In the genomic region with DNA sequence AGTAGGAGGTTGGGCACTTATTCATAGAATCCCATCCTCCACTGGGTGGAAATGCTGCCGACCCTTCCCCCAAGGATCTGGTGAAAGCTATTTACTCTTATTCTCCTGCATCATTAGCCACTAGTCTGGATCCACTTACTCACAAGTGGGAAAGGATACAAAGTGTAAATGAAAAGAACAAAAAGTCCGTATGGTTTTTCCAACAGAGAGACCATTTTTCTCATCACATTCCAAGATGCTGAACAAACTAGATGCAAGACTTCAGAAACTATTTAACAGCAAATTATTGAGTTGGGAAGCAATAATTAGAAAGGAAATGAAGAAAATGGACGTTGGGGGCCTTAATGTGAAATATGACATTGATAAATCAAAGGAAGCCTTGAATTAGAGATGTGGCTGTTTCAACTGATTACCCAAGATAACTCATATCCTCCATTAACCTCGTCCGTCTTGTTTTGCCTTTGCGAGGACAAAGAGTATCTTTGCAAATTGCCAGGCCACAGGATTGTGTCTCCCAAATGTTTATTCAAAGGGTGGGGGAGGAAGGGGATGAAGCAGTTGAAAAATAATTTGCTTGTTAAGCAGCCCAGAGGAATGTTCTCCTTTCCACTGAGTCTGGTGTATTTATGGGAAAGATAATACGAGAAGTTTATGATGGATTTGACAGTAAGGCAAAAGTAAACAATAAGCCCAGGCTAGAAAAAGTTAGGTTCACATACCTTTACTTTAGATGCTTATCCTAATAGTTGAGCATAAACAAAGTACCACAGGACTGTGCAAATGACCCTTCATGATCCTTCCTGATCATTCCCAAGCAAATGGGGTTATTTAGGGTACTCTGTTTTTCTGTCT, we compare ENCODE assay signal across 17 cellular contexts.
DNase-seq lines count a peak whose midpoint lies in the region; ATAC-seq, FAIRE-seq and TF ChIP-seq lines count a peak whose summit lies in the region.
"Had no signal": no experiment of that assay in that cellular context is flagged by ENCODE, and none has a peak within 500 bp of the region (broad histone marks: within the 10 kb centered on the region; RNA-seq: fewer than 3 reads in every experiment).

No MANE protein-coding gene starts in this region.

- H3K36me3 ChIP-seq in astrocyte (ENCODE audit: insufficient read depth, low read length) = no peaks in the 10 kb centered on the region
- H3K36me3 ChIP-seq in fibroblast of lung (ENCODE audit: control insufficient read depth, insufficient read depth, low read length) = no peaks in the 10 kb centered on the region
- H3K36me3 ChIP-seq in osteoblast (ENCODE audit: insufficient read depth, low read length) = no peaks in the 10 kb centered on the region
- no peaks in the 10 kb centered on the region for H3K36me3 ChIP-seq in upper lobe of right lung
- H3K36me3 ChIP-seq: pancreas had no signal

- no peaks in the 10 kb centered on the region for H3K9me3 ChIP-seq in astrocyte (ENCODE audit: insufficient read depth, low read depth, low read length)
- no peaks in the 10 kb centered on the region for H3K9me3 ChIP-seq in fibroblast of lung (ENCODE audit: control insufficient read depth, insufficient read depth, low read depth, low read length)
- H3K9me3 ChIP-seq in osteoblast (ENCODE audit: low read depth, low read length) = no peaks in the 10 kb centered on the region
- H3K9me3 ChIP-seq in upper lobe of right lung = no peaks in the 10 kb centered on the region
- H3K9me3 ChIP-seq: pancreas had no signal

- no peak overlapping the region for H3K4me3 ChIP-seq in astrocyte (ENCODE audit: insufficient read depth, low read depth, low read length)
- no peak overlapping the region for H3K4me3 ChIP-seq in fibroblast of lung (replicated peaks in 1 of 4; ENCODE audit: control extremely low read depth in 1 of 4, insufficient read depth in 1 of 4, low read depth in 3 of 4, low read length in 4 of 4)
- no peak overlapping the region for H3K4me3 ChIP-seq in osteoblast (ENCODE audit: insufficient read depth, low read length)
- H3K4me3 ChIP-seq in upper lobe of right lung = no peak overlapping the region
- H3K4me3 ChIP-seq: GM23248, pancreas had no signal

- DNase-seq in astrocyte (ENCODE audit: low read depth) = peak; percentile 64
- DNase-seq in fibroblast of lung (ENCODE audit: low read depth in 2 of 2) = peak; percentile 56 to 70
- peak; percentile 57 for DNase-seq in osteoblast (ENCODE audit: insufficient read length, low spot score, missing footprints)
- DNase-seq in upper lobe of right lung = no peak
- DNase-seq in NCI-H82 (lab: John Stamatoyannopoulos, UW) = no peak
- DNase-seq: activated CD4-positive, alpha-beta T cell treated with anti-CD3 and anti-CD28 coated beads for 48 hours; activated naive CD4-positive, alpha-beta T cell treated with anti-CD3 and anti-CD28 coated beads, Interleukin-2, amount 50 U/mL, for 16 hours; CD4-positive, CD25-positive, alpha-beta regulatory T cell; DMS79 treated with DMSO at 0.1 percent for 48 hours; GM23248; NCI-H1436; NCI-H226; pancreas; T1000 had no signal

- FAIRE-seq in astrocyte (lab: Jason Lieb, UNC) = no peak
- FAIRE-seq: pancreas had no signal

- H3K27me3 Mint-ChIP-seq in astrocyte (ENCODE audit: low read depth, unreplicated experiment) = peaks cover 1% of the 10 kb centered on the region
- H3K27me3 Mint-ChIP-seq: central memory CD8-positive, alpha-beta T cell had no signal

- H3K9me3 Mint-ChIP-seq in astrocyte (ENCODE audit: unreplicated experiment) = no peaks in the 10 kb centered on the region
- H3K9me3 Mint-ChIP-seq: central memory CD8-positive, alpha-beta T cell had no signal

- H3K9ac ChIP-seq in astrocyte (ENCODE audit: low read length) = no peak overlapping the region
- H3K9ac ChIP-seq in fibroblast of lung (ENCODE audit: insufficient read depth, low read length) = no peak overlapping the region
- H3K9ac ChIP-seq: GM23248 had no signal

- H3K4me1 Mint-ChIP-seq in astrocyte (ENCODE audit: low read depth, unreplicated experiment) = peaks cover 14% of the 10 kb centered on the region
- H3K4me1 Mint-ChIP-seq: CD4-positive, CD25-positive, alpha-beta regulatory T cell; central memory CD8-positive, alpha-beta T cell had no signal

- intact Hi-C loops in upper lobe of right lung (cut with DNase I) = no loop called here

- H3K4me2 ChIP-seq in astrocyte (ENCODE audit: low read length) = no peak overlapping the region
- H3K4me2 ChIP-seq in fibroblast of lung (ENCODE audit: extremely low read depth, insufficient read depth, low read length) = no peak overlapping the region
- H3K4me2 ChIP-seq in osteoblast (ENCODE audit: insufficient read depth, low read length) = no peak overlapping the region

- H3K79me2 ChIP-seq in astrocyte (ENCODE audit: insufficient read depth, low read length) = no peaks in the 10 kb centered on the region
- H3K79me2 ChIP-seq in fibroblast of lung (ENCODE audit: control insufficient read depth, insufficient read depth, low read length) = no peaks in the 10 kb centered on the region
- H3K79me2 ChIP-seq in osteoblast (ENCODE audit: insufficient read depth, low read length) = no peaks in the 10 kb centered on the region

- ATAC-seq in upper lobe of right lung (peak; percentile 36), GM21529 (IDR thresholded peaks at IDR 0.05; ENCODE audit: unreplicated experiment) (no peak), HG03135 (IDR thresholded peaks at IDR 0.05; ENCODE audit: unreplicated experiment) (no peak)

- no peaks in the 10 kb centered on the region for H3K4me1 ChIP-seq in astrocyte (ENCODE audit: insufficient read depth, low read length)
- H3K4me1 ChIP-seq in fibroblast of lung (ENCODE audit: control insufficient read depth, extremely low read depth, insufficient read depth, low read length) = no peaks in the 10 kb centered on the region
- peaks cover 8% of the 10 kb centered on the region for H3K4me1 ChIP-seq in osteoblast (ENCODE audit: insufficient read depth, low read length)
- H3K4me1 ChIP-seq in upper lobe of right lung = peaks cover 3% of the 10 kb centered on the region
- H3K4me1 ChIP-seq: pancreas had no signal

- TF ChIP-seq CTCF in astrocyte (IDR thresholded peaks at IDR 0.05; ENCODE audit: insufficient read depth, low read depth, low read length) (no peak), fibroblast of lung (conservative IDR thresholded peaks at IDR 0.05 in 1 of 2, IDR thresholded peaks at IDR 0.05 in 1 of 2; ENCODE audit: low read depth in 1 of 2, low read length in 2 of 2) (no peak), osteoblast (IDR thresholded peaks at IDR 0.05; ENCODE audit: extremely low read depth, low read depth, low read length) (no peak), upper lobe of right lung (IDR thresholded peaks at IDR 0.05) (no peak)

- H2AFZ ChIP-seq in astrocyte (ENCODE audit: low read depth, low read length) (no peak overlapping the region), fibroblast of lung (ENCODE audit: low read length) (no peak overlapping the region), osteoblast (ENCODE audit: low read length) (no peak overlapping the region)
- H2AFZ ChIP-seq: GM23248 had no signal

- H3K36me3 Mint-ChIP-seq in astrocyte (ENCODE audit: low read depth, unreplicated experiment) = no peaks in the 10 kb centered on the region
- H3K36me3 Mint-ChIP-seq: CD4-positive, CD25-positive, alpha-beta regulatory T cell had no signal

- peak overlapping the region; percentile 59 for H3K27ac Mint-ChIP-seq in astrocyte (ENCODE audit: unreplicated experiment)
- H3K27ac Mint-ChIP-seq: CD4-positive, CD25-positive, alpha-beta regulatory T cell had no signal

- H3K27me3 ChIP-seq in astrocyte (ENCODE audit: insufficient read depth, low read length) (peaks cover 3% of the 10 kb centered on the region), fibroblast of lung (ENCODE audit: control insufficient read depth, insufficient read depth, low read length) (no peaks in the 10 kb centered on the region), osteoblast (ENCODE audit: insufficient read depth, low read length) (peaks cover 13% of the 10 kb centered on the region), upper lobe of right lung (no peaks in the 10 kb centered on the region)
- H3K27me3 ChIP-seq: pancreas had no signal

- no peak overlapping the region for H3K4me3 Mint-ChIP-seq in astrocyte (ENCODE audit: unreplicated experiment)
- H3K4me3 Mint-ChIP-seq: CD4-positive, CD25-positive, alpha-beta regulatory T cell; central memory CD8-positive, alpha-beta T cell had no signal

- H3K27ac ChIP-seq in astrocyte (ENCODE audit: low read depth, low read length) (no peak overlapping the region), fibroblast of lung (ENCODE audit: insufficient read depth, low read length) (no peak overlapping the region), osteoblast (ENCODE audit: low read depth, low read length) (no peak overlapping the region), upper lobe of right lung (peak overlapping the region; percentile 47)
- H3K27ac ChIP-seq: GM23248, pancreas had no signal

- H4K20me1 ChIP-seq in astrocyte (ENCODE audit: insufficient read depth, low read length) = no peaks in the 10 kb centered on the region
- H4K20me1 ChIP-seq in fibroblast of lung (ENCODE audit: control insufficient read depth, extremely low read depth, insufficient read depth, low read length) = no peaks in the 10 kb centered on the region
- H4K20me1 ChIP-seq in osteoblast (ENCODE audit: insufficient read depth, low read length) = no peaks in the 10 kb centered on the region

Comparison
In these comparisons a context has a peak if more than half of its experiments do, and no peak if none do; other contexts are left out.
1. DNase-seq: peak in astrocyte (single experiment), fibroblast of lung (2 of 2) and osteoblast (single experiment); none in upper lobe of right lung (single experiment) and NCI-H82 (single experiment).